ENCODE assay signal across 2 cellular contexts in genomic region chr10:17499014-17499413, GRCh38. TPM values are rescaled to one million over a fixed set of nuclear protein-coding genes. Genes with fewer than 3 reads are reported as not detected.
"Had no signal": no experiment of that assay in that cellular context is flagged by ENCODE, and none has a peak within 500 bp of the region (broad histone marks: within the 10 kb centered on the region; RNA-seq: fewer than 3 reads in every experiment).

No MANE protein-coding gene starts in this region.

RNA-seq across cellular contexts. Expression of gene ST8SIA6, which starts 44.6 kb away (rescaled TPM):
- total RNA-seq: fibroblast of villous mesenchyme had no signal
- polyA plus RNA-seq: foreskin keratinocyte had no signal
